34 cellular contexts compared by ENCODE assay signal in genomic region chr11:112308651-112309050, GRCh38. TPM values are rescaled to one million over a fixed set of nuclear protein-coding genes. Genes with fewer than 3 reads are reported as not detected.
"Had no signal": no experiment of that assay in that cellular context is flagged by ENCODE, and none has a peak within 500 bp of the region (broad histone marks: within the 10 kb centered on the region; RNA-seq: fewer than 3 reads in every experiment).

No MANE protein-coding gene starts in this region.

- H3K79me2 ChIP-seq: parathyroid adenoma had no signal

- H3K9ac ChIP-seq: neural progenitor cell, parathyroid adenoma had no signal

- H3K27ac ChIP-seq: neural progenitor cell, ovary, parathyroid adenoma, psoas muscle, skin epidermis, spleen, suprapubic skin, testis, tibial artery, transverse colon, upper lobe of right lung, vagina had no signal

- H3K4me2 ChIP-seq: neural progenitor cell, smooth muscle cell had no signal

- DNase-seq: naive thymus-derived CD4-positive, alpha-beta T cell; natural killer cell; occipital lobe; ovary; posterior cingulate gyrus; psoas muscle; right cardiac atrium; spleen; stimulated activated CD4-positive, alpha-beta T cell treated with anti-CD3 and anti-CD28 coated beads, Interleukin-12 subunit alpha, Interleukin-12 subunit beta, amount 100 ng/mL, for 4 hours; stimulated activated CD4-positive, alpha-beta T cell treated with anti-CD3 and anti-CD28 coated beads, Interleukin-1b, Interleukin-23, amount 100 ng/mL, for 48 hours; stimulated activated CD4-positive, alpha-beta T cell treated with anti-CD3 and anti-CD28 coated beads, Interleukin-4, amount 100 ng/mL, for 1 hour; stimulated activated CD4-positive, alpha-beta T cell treated with anti-CD3 and anti-CD28 coated beads, Interleukin-4, amount 100 ng/mL, for 4 hours; stimulated activated CD8-positive, alpha-beta memory T cell treated with anti-CD3 and anti-CD28 coated beads, Interleukin-4, amount 100 ng/mL, for 48 hours; stimulated activated naive CD4-positive, alpha-beta T cell; stimulated activated naive CD8-positive, alpha-beta T cell treated with anti-CD3 and anti-CD28 coated beads, Interleukin-15, amount 100 ng/mL, for 72 hours; stimulated activated naive CD8-positive, alpha-beta T cell treated with anti-CD3 and anti-CD28 coated beads, Interleukin-15, Interleukin-2, amounts not matched to agents 100 U/mL and 50 U/mL, for 24 hours; substantia nigra; testis; tibial artery; transverse colon; upper lobe of right lung had no signal

- H3K4me1 ChIP-seq: neural progenitor cell, parathyroid adenoma, psoas muscle, spleen, testis, tibial artery, transverse colon, upper lobe of right lung, vagina had no signal

- H3K36me3 ChIP-seq: neural progenitor cell, ovary, suprapubic skin, transverse colon, upper lobe of right lung, vagina had no signal

- H3K4me3 ChIP-seq: neural progenitor cell, ovary, psoas muscle, skin epidermis, smooth muscle cell, spleen, suprapubic skin, testis, tibial artery, transverse colon, upper lobe of right lung, vagina had no signal

- ATAC-seq: naive thymus-derived CD4-positive, alpha-beta T cell; natural killer cell; psoas muscle; right cardiac atrium; sciatic nerve; stimulated activated memory B cell treated with anti-CD40 and anti-IgM and Interleukin-4, amounts not matched to agents 10 μg/mL and 1 μg/mL and 100 μg/mL, for 72 hours; stimulated activated naive CD8-positive, alpha-beta T cell treated with anti-CD3 and anti-CD28 coated beads, Interleukin-15, amount 100 ng/mL, for 72 hours; stimulated activated naive CD8-positive, alpha-beta T cell treated with anti-CD3 and anti-CD28 coated beads, Interleukin-15, Interleukin-2, amounts not matched to agents 100 U/mL and 50 U/mL, for 24 hours; upper lobe of right lung had no signal

- H3K27me3 ChIP-seq: neural progenitor cell, ovary, spleen, suprapubic skin, testis, tibial artery, transverse colon, upper lobe of right lung, vagina had no signal

- H3K9me3 ChIP-seq: ovary, psoas muscle, suprapubic skin, testis, tibial artery, transverse colon, upper lobe of right lung, vagina had no signal

- H2AFZ ChIP-seq: neural progenitor cell, parathyroid adenoma had no signal

RNA-seq across cellular contexts. Expression of gene PLET1, which starts 48.0 kb away (rescaled TPM):
- total RNA-seq: naive thymus-derived CD4-positive, alpha-beta T cell; natural killer cell; occipital lobe; osteoblast; ovary; progenitor cell of endocrine pancreas; psoas muscle; renal cortical epithelial cell; right cardiac atrium; sciatic nerve; smooth muscle cell; spleen; suprapubic skin; testis; transverse colon; upper lobe of right lung; urinary bladder; vagina had no signal
- polyA plus RNA-seq: naive thymus-derived CD4-positive, alpha-beta T cell; neural cell; ovary; psoas muscle; right cardiac atrium; smooth muscle cell; spleen; urinary bladder had no signal
